In the genomic region with DNA sequence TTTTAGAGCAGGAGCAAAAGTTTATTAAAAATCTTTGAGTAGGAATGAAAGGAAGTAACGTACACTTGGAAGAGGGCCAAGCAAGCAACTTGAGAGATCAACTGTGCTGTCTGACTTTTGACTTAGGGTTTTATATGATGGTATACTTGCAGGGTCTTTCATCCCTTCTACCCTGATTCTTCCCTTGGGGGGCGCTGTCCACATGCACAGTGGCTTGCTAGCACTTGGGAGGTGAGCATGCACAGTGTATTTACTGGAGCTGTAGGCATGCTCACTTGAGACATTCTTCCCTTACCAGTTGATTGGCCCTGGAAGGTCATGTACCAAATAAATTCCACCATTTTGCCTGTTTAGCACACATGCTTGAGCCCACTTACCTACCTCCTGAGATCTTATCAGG, we compare ENCODE assay signal across 1 cellular context.
TF ChIP-seq lines count a peak whose summit lies in the region.

No MANE protein-coding gene starts in this region.

TF ChIP-seq in SK-N-SH, 30 proteins besides CTCF, POLR2A, EP300 and RAD21 (continued from another document):
- TF ChIP-seq, protein P1, sequence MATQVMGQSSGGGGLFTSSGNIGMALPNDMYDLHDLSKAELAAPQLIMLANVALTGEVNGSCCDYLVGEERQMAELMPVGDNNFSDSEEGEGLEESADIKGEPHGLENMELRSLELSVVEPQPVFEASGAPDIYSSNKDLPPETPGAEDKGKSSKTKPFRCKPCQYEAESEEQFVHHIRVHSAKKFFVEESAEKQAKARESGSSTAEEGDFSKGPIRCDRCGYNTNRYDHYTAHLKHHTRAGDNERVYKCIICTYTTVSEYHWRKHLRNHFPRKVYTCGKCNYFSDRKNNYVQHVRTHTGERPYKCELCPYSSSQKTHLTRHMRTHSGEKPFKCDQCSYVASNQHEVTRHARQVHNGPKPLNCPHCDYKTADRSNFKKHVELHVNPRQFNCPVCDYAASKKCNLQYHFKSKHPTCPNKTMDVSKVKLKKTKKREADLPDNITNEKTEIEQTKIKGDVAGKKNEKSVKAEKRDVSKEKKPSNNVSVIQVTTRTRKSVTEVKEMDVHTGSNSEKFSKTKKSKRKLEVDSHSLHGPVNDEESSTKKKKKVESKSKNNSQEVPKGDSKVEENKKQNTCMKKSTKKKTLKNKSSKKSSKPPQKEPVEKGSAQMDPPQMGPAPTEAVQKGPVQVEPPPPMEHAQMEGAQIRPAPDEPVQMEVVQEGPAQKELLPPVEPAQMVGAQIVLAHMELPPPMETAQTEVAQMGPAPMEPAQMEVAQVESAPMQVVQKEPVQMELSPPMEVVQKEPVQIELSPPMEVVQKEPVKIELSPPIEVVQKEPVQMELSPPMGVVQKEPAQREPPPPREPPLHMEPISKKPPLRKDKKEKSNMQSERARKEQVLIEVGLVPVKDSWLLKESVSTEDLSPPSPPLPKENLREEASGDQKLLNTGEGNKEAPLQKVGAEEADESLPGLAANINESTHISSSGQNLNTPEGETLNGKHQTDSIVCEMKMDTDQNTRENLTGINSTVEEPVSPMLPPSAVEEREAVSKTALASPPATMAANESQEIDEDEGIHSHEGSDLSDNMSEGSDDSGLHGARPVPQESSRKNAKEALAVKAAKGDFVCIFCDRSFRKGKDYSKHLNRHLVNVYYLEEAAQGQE (IDR thresholded peaks at IDR 0.05; ENCODE audit: low read depth, low read length), result no peak
- TF ChIP-seq IRF3 (IDR thresholded peaks at IDR 0.05; ENCODE audit: low read depth, low read length), result no peak
- TF ChIP-seq TEAD4 (IDR thresholded peaks at IDR 0.05; ENCODE audit: borderline replicate concordance, insufficient read depth), result no peak
- TF ChIP-seq EZH2phosphoT487 (IDR thresholded peaks at IDR 0.05; ENCODE audit: borderline replicate concordance, low read depth), result no peak
- no peak for TF ChIP-seq ELF1 (IDR thresholded peaks at IDR 0.05)
- TF ChIP-seq USF1 (IDR thresholded peaks at IDR 0.05; ENCODE audit: borderline replicate concordance, low read depth), result no peak
- TF ChIP-seq NRF1 (IDR thresholded peaks at IDR 0.05; ENCODE audit: low read depth, low read length), result no peak
- TF ChIP-seq JUND (IDR thresholded peaks at IDR 0.05), result no peak
- TF ChIP-seq USF2 (IDR thresholded peaks at IDR 0.05; ENCODE audit: borderline replicate concordance, low read depth, low read length), result no peak
